Comparison of ENCODE assay signal across 1 cellular context in genomic region chr16:11799509-11800384, GRCh38.
TF ChIP-seq lines count a peak whose summit lies in the region.

No MANE protein-coding gene starts in this region.

TF ChIP-seq in IMR-90, 13 proteins besides CTCF, POLR2A, EP300 and RAD21:
- no peak for TF ChIP-seq RFX5 (IDR thresholded peaks at IDR 0.05; ENCODE audit: low read depth, low read length)
- TF ChIP-seq CHD1 (IDR thresholded peaks at IDR 0.05; ENCODE audit: low read depth, low read length) = no peak
- no peak for TF ChIP-seq MAFK (IDR thresholded peaks at IDR 0.05; ENCODE audit: low read depth, low read length)
- no peak for TF ChIP-seq MAZ (IDR thresholded peaks at IDR 0.05; ENCODE audit: borderline replicate concordance, low read depth, low read length)
- TF ChIP-seq SMC3 (IDR thresholded peaks at IDR 0.05; ENCODE audit: low read depth, low read length) = no peak
- TF ChIP-seq BHLHE40 (IDR thresholded peaks at IDR 0.05; ENCODE audit: low read depth, low read length) = no peak
- TF ChIP-seq MXI1 (IDR thresholded peaks at IDR 0.05; ENCODE audit: borderline replicate concordance, low read depth, low read length) = no peak
- TF ChIP-seq ELK1 (IDR thresholded peaks at IDR 0.05; ENCODE audit: borderline replicate concordance, low read depth, low read length) = no peak
- no peak for TF ChIP-seq NFE2L2 (IDR thresholded peaks at IDR 0.05; ENCODE audit: low read depth, low read length)
- TF ChIP-seq CEBPB (IDR thresholded peaks at IDR 0.05; ENCODE audit: low read depth, low read length) = no peak
- TF ChIP-seq USF2 (IDR thresholded peaks at IDR 0.05; ENCODE audit: low read depth, low read length) = no peak
- no peak for TF ChIP-seq FOS (IDR thresholded peaks at IDR 0.05; ENCODE audit: low read depth, low read length)
- TF ChIP-seq RCOR1 (IDR thresholded peaks at IDR 0.05; ENCODE audit: insufficient replicate concordance, low read length) = no peak
